Comparison of ENCODE assay signal across 11 cellular contexts in genomic region chr21:36773111-36773510, GRCh38.
A peak's percentile ranks its signal among the peaks of the same experiment; 100 is the strongest.
DNase-seq lines count a peak whose midpoint lies in the region; ATAC-seq and TF ChIP-seq lines count a peak whose summit lies in the region.
"Had no signal": no experiment of that assay in that cellular context is flagged by ENCODE, and none has a peak within 500 bp of the region (broad histone marks: within the 10 kb centered on the region; RNA-seq: fewer than 3 reads in every experiment).

No MANE protein-coding gene starts in this region.

- no peaks in the 10 kb centered on the region for H3F3A ChIP-seq in SK-N-SH (replicated peaks; ENCODE audit: insufficient read depth)

- WGBS in SK-N-SH (ENCODE audit: low lambda C conversion rate): 48% methylated on average over 5 of the region's 5 CpGs

- TF ChIP-seq EP300 in SK-N-SH (IDR thresholded peaks at IDR 0.05; ENCODE audit: borderline replicate concordance in 1 of 2, low read depth in 1 of 2, low read length in 1 of 2): no peak

- peaks cover 0 to 5% (median 2%) of the 10 kb centered on the region in 3 donors for H3K36me3 Mint-ChIP-seq in naive thymus-derived CD8-positive, alpha-beta T cell
- H3K36me3 Mint-ChIP-seq: natural killer cell treated with Interleukin-12 subunit alpha and Interleukin-12 subunit beta and Interleukin-15 and Interleukin-18, amount 100 ng/mL, for 72 hours; stimulated activated naive B cell treated with anti-CD40 and anti-IgM and Interleukin-4, amounts not matched to agents 10 μg/mL and 1 μg/mL and 100 μg/mL, for 72 hours had no signal

- H3K4me3 Mint-ChIP-seq in naive thymus-derived CD8-positive, alpha-beta T cell: no peak overlapping the region
- H3K4me3 Mint-ChIP-seq: natural killer cell treated with Interleukin-12 subunit alpha and Interleukin-12 subunit beta and Interleukin-15 and Interleukin-18, amount 100 ng/mL, for 72 hours; stimulated activated naive B cell treated with anti-CD40 and anti-IgM and Interleukin-4, amounts not matched to agents 10 μg/mL and 1 μg/mL and 100 μg/mL, for 72 hours had no signal

- no peaks in the 10 kb centered on the region for H3K27me3 ChIP-seq in SK-N-SH (ENCODE audit: insufficient read depth)

- H3K27ac ChIP-seq in SK-N-SH (ENCODE audit: low read depth in 2 of 2, low read length in 1 of 2): no peak overlapping the region

- no peaks in the 10 kb centered on the region for H3K36me3 ChIP-seq in SK-N-SH (replicated peaks in 1 of 2; ENCODE audit: control insufficient read depth in 1 of 2, insufficient read depth in 2 of 2, low read length in 1 of 2)

- peak overlapping the region in 1 of 10 donors; percentile 31 for H3K27ac Mint-ChIP-seq in naive thymus-derived CD8-positive, alpha-beta T cell
- H3K27ac Mint-ChIP-seq: natural killer cell treated with Interleukin-12 subunit alpha and Interleukin-12 subunit beta and Interleukin-15 and Interleukin-18, amount 100 ng/mL, for 72 hours; stimulated activated naive B cell treated with anti-CD40 and anti-IgM and Interleukin-4, amounts not matched to agents 10 μg/mL and 1 μg/mL and 100 μg/mL, for 72 hours had no signal

- no peak overlapping the region for H3K4me3 ChIP-seq in SK-N-SH (ENCODE audit: low read depth in 2 of 2, low read length in 1 of 2)

- intact Hi-C loops in cardiac septum (cut with DNase I): no loop called here

- H3K4me1 Mint-ChIP-seq in naive thymus-derived CD8-positive, alpha-beta T cell: no peaks in the 10 kb centered on the region
- H3K4me1 Mint-ChIP-seq: stimulated activated naive B cell treated with anti-CD40 and anti-IgM and Interleukin-4, amounts not matched to agents 10 μg/mL and 1 μg/mL and 100 μg/mL, for 72 hours had no signal

- H2AFZ ChIP-seq in SK-N-SH (ENCODE audit: low read depth): no peak overlapping the region

- CTCF ChIA-PET in SK-N-SH (lab: Yijun Ruan, JAX): interaction anchor here (1.3 to 2.3 kb wide), 2 partner anchors 8 to 25 kb away, joined by 3 to 6 read pairs; no protein-coding TSS in a partner anchor

- POLR2A ChIA-PET in SK-N-SH (lab: Yijun Ruan, JAX): no interaction called here
- POLR2A ChIA-PET in naive thymus-derived CD8-positive, alpha-beta T cell (lab: Charles Lee): no interaction called here

- H3K4me1 ChIP-seq in SK-N-SH (ENCODE audit: control insufficient read depth in 1 of 2, insufficient read depth in 2 of 2, low read depth in 1 of 2, low read length in 1 of 2): peaks cover 0 to 5% of the 10 kb centered on the region in 2 experiments; a peak in 1 of 4 replicates

- no peaks in the 10 kb centered on the region for H3K9me2 ChIP-seq in SK-N-SH

- no peak for TF ChIP-seq CTCF in SK-N-SH (IDR thresholded peaks at IDR 0.05)

- TF ChIP-seq RAD21 in SK-N-SH (IDR thresholded peaks at IDR 0.05; ENCODE audit: low read length): no peak

- no peaks in the 10 kb centered on the region for H3K79me2 ChIP-seq in SK-N-SH (ENCODE audit: insufficient read depth)

- no peaks in the 10 kb centered on the region for H3K27me3 Mint-ChIP-seq in naive thymus-derived CD8-positive, alpha-beta T cell
- H3K27me3 Mint-ChIP-seq: natural killer cell treated with Interleukin-12 subunit alpha and Interleukin-12 subunit beta and Interleukin-15 and Interleukin-18, amount 100 ng/mL, for 72 hours; stimulated activated naive B cell treated with anti-CD40 and anti-IgM and Interleukin-4, amounts not matched to agents 10 μg/mL and 1 μg/mL and 100 μg/mL, for 72 hours had no signal

- no peak overlapping the region for H3K9ac ChIP-seq in SK-N-SH

- DNase-seq in HK-2 (ENCODE audit: unreplicated experiment) (peak; percentile 33), SK-N-SH (no peak), cardiac septum (ENCODE audit: low spot score) (peak; percentile 83), stromal cell of bone marrow (ENCODE audit: low read depth) (peak; percentile 25), GF-D8 (lab: John Stamatoyannopoulos, UW) (no peak), NOMO-1 treated with dmso at 0.1 percent for 144 hours (lab: John Stamatoyannopoulos, UW; ENCODE audit: unreplicated experiment) (no peak)
- no peak for DNase-seq in naive thymus-derived CD8-positive, alpha-beta T cell
- DNase-seq: central memory CD4-positive, alpha-beta T cell; stimulated activated naive B cell treated with anti-CD40 and anti-IgM and Interleukin-4, amounts not matched to agents 10 μg/mL and 1 μg/mL and 100 μg/mL, for 72 hours had no signal

- ATAC-seq in naive thymus-derived CD8-positive, alpha-beta T cell: no peak
- no peak for ATAC-seq in HG03469 (IDR thresholded peaks at IDR 0.05; ENCODE audit: unreplicated experiment)
- ATAC-seq: natural killer cell treated with Interleukin-12 subunit alpha and Interleukin-12 subunit beta and Interleukin-15 and Interleukin-18, amount 100 ng/mL, for 72 hours; stimulated activated naive B cell treated with anti-CD40 and anti-IgM and Interleukin-4, amounts not matched to agents 10 μg/mL and 1 μg/mL and 100 μg/mL, for 72 hours had no signal

- H3K9me3 Mint-ChIP-seq in naive thymus-derived CD8-positive, alpha-beta T cell: no peaks in the 10 kb centered on the region
- H3K9me3 Mint-ChIP-seq: natural killer cell treated with Interleukin-12 subunit alpha and Interleukin-12 subunit beta and Interleukin-15 and Interleukin-18, amount 100 ng/mL, for 72 hours; stimulated activated naive B cell treated with anti-CD40 and anti-IgM and Interleukin-4, amounts not matched to agents 10 μg/mL and 1 μg/mL and 100 μg/mL, for 72 hours had no signal

- H3K9me3 ChIP-seq in SK-N-SH: no peaks in the 10 kb centered on the region

- H3K4me2 ChIP-seq in SK-N-SH: no peak overlapping the region

- no peaks in the 10 kb centered on the region for H4K20me1 ChIP-seq in SK-N-SH (ENCODE audit: insufficient read depth)

TF ChIP-seq in SK-N-SH, 30 proteins besides CTCF, POLR2A, EP300 and RAD21 (continues in another document):
- no peak for TF ChIP-seq POLR2AphosphoS5 (IDR thresholded peaks at IDR 0.05; ENCODE audit: low read depth, low read length)
- TF ChIP-seq TAF1 (IDR thresholded peaks at IDR 0.05; ENCODE audit: borderline replicate concordance, low read depth, low read length): no peak
- TF ChIP-seq RCOR1 (IDR thresholded peaks at IDR 0.05; ENCODE audit: low read length): no peak
- TF ChIP-seq IRF3 (IDR thresholded peaks at IDR 0.05; ENCODE audit: low read depth, low read length): no peak
- no peak for TF ChIP-seq USF2 (IDR thresholded peaks at IDR 0.05; ENCODE audit: borderline replicate concordance, low read depth, low read length)
- no peak for TF ChIP-seq GATA2 (CRISPR knock-in tag; IDR thresholded peaks at IDR 0.05)
- no peak for TF ChIP-seq MXI1 (IDR thresholded peaks at IDR 0.05; ENCODE audit: low read depth, low read length)
- peak; percentile 62; the same call in 1 of the 2 replicates for TF ChIP-seq TCF12 (IDR thresholded peaks at IDR 0.05)
- TF ChIP-seq MEF2A (IDR thresholded peaks at IDR 0.05; ENCODE audit: borderline replicate concordance, low read depth): no peak
- TF ChIP-seq NFIC (IDR thresholded peaks at IDR 0.05; ENCODE audit: borderline replicate concordance): peak; percentile 80
- TF ChIP-seq PBX3 (IDR thresholded peaks at IDR 0.05): 0 out of 2 replicates have a peak, but pooled peaks have one; percentile 11

Comparison
In these comparisons a context has a peak if more than half of its experiments do, and no peak if none do; other contexts are left out.
1. DNase-seq: peak in HK-2 (single experiment), cardiac septum (single experiment) and stromal cell of bone marrow (single experiment); none in SK-N-SH (single experiment), naive thymus-derived CD8-positive, alpha-beta T cell (0 of 10), GF-D8 (single experiment) and NOMO-1 treated with dmso at 0.1 percent for 144 hours (single experiment).